ENCODE assay signal across 19 cellular contexts in genomic region chr12:48943221-48943620, GRCh38. TPM values are rescaled to one million over a fixed set of nuclear protein-coding genes. Genes with fewer than 3 reads are reported as not detected.
DNase-seq lines count a peak whose midpoint lies in the region; ATAC-seq, FAIRE-seq and TF ChIP-seq lines count a peak whose summit lies in the region.
"Had no signal": no experiment of that assay in that cellular context is flagged by ENCODE, and none has a peak within 500 bp of the region (broad histone marks: within the 10 kb centered on the region; RNA-seq: fewer than 3 reads in every experiment).

No MANE protein-coding gene starts in this region.

- no peak overlapping the region for H2AK5ac ChIP-seq in H1 (ENCODE audit: low read depth, low read length)

- H3K18ac ChIP-seq in H1 (ENCODE audit: extremely low read depth, low read length): no peak overlapping the region

- no peak for ATAC-seq in HG03432 (IDR thresholded peaks at IDR 0.05; ENCODE audit: unreplicated experiment)
- ATAC-seq: PC-3 had no signal

- H2BK5ac ChIP-seq in H1 (ENCODE audit: low read depth, low read length): no peak overlapping the region

- TF ChIP-seq RAD21 in H1 (IDR thresholded peaks at IDR 0.05 in 1 of 2, conservative IDR thresholded peaks at IDR 0.05 in 1 of 2; ENCODE audit: low read depth in 2 of 2, low read length in 2 of 2): no peak

- no peak overlapping the region for H2BK12ac ChIP-seq in H1 (ENCODE audit: low read depth, low read length)

- no peak for FAIRE-seq in H1 (lab: Jason Lieb, UNC)
- FAIRE-seq in GM19239 (lab: Jason Lieb, UNC): no peak
- FAIRE-seq: H54 had no signal

- no peak for TF ChIP-seq CTCF in RWPE1 (conservative IDR thresholded peaks at IDR 0.05; ENCODE audit: low read depth)
- TF ChIP-seq CTCF in H1 (IDR thresholded peaks at IDR 0.05; ENCODE audit: control extremely low read depth in 1 of 3, insufficient read depth in 1 of 3, low read depth in 1 of 3, low read length in 3 of 3): no peak

- DNase-seq in RWPE1 (ENCODE audit: low spot score): no peak
- DNase-seq in H1 (ENCODE audit: low read depth in 1 of 2, low spot score in 2 of 2): no peak
- peak; percentile 48 for DNase-seq in myocyte (ENCODE audit: low read depth)
- DNase-seq in GM19239 (ENCODE audit: insufficient read length, low spot score): no peak
- no peak for DNase-seq in NCI-H774 (lab: John Stamatoyannopoulos, UW)
- DNase-seq: COR-L47, HFFc6, KBM-7, NCI-H1436, NCI-H2029 treated with DMSO at 0.1 percent for 48 hours, NCI-H2171 treated with DMSO at 0.1 percent for 48 hours, NCI-H748 treated with DMSO at 0.1 percent for 48 hours, PC-3, SJCRH30 had no signal

- H3K4me3 ChIP-seq in H1 (ENCODE audit: extremely low read depth in 1 of 4, insufficient read depth in 2 of 4, low read depth in 3 of 4, low read length in 4 of 4): no peak overlapping the region
- H3K4me3 ChIP-seq: SJCRH30 had no signal

- no peak overlapping the region for H3K23ac ChIP-seq in H1 (ENCODE audit: insufficient read length)

- H3K79me2 ChIP-seq in H1 (ENCODE audit: control insufficient read depth in 1 of 2, insufficient read depth in 2 of 2, low read length in 2 of 2): peaks cover 0 to 66% of the 10 kb centered on the region in 2 experiments; a peak in 3 of 4 replicates

- no peak overlapping the region for H3K4ac ChIP-seq in H1 (replicated peaks; ENCODE audit: insufficient read length, low read depth, low read length)

- no peak overlapping the region for H2BK20ac ChIP-seq in H1 (ENCODE audit: low read length)

- no peak overlapping the region for H4K8ac ChIP-seq in H1 (ENCODE audit: extremely low read depth, insufficient read depth, low read length)

- TF ChIP-seq EP300 in H1 (IDR thresholded peaks at IDR 0.05; ENCODE audit: borderline replicate concordance in 1 of 2, low read depth in 2 of 2, low read length in 2 of 2): no peak

- no peaks in the 10 kb centered on the region for H3K9me3 ChIP-seq in H1 (ENCODE audit: insufficient read depth in 2 of 2, low read depth in 1 of 2, low read length in 1 of 2)
- H3K9me3 ChIP-seq: SJCRH30 had no signal

- no peak for TF ChIP-seq POLR2A in H1 (IDR thresholded peaks at IDR 0.05; ENCODE audit: control extremely low read depth in 1 of 2, low read depth in 2 of 2, low read length in 2 of 2)

- H4K5ac ChIP-seq in H1 (ENCODE audit: insufficient read length, low read depth, low read length): no peak overlapping the region

- H3K27ac ChIP-seq in RWPE1: peak overlapping the region; percentile 39
- H3K27ac ChIP-seq in H1 (ENCODE audit: low read depth, low read length): no peak overlapping the region
- H3K27ac ChIP-seq: C4-2B, SJCRH30 had no signal

- CTCF ChIA-PET in RWPE1 (lab: Yijun Ruan, JAX) (interaction anchor here (0.6 to 1.5 kb wide), 2 partner anchors 37 to 45 kb away, joined by 3 read pairs; no protein-coding TSS in a partner anchor), H1 (lab: Charles Lee; ENCODE audit: partially characterized antibody) (interaction anchor here (0.8 to 19.9 kb wide), 8 partner anchors 9 to 100 kb away, joined by 3 to 280 read pairs (median 6); partner anchors contain the start of genes FKBP11 and WNT1)

- POLR2A ChIA-PET in RWPE1 (lab: Yijun Ruan, JAX; ENCODE audit: low non-redundant PET): no interaction called here
- POLR2A ChIA-PET in H1 (lab: Charles Lee; ENCODE audit: partially characterized antibody): interaction anchor here (1.1 to 8.7 kb wide), 4 partner anchors 9 to 18 kb away, joined by 4 to 77 read pairs (median 4); partner anchors contain the start of genes ARF3 and FKBP11

- 90% methylated on average over 4 of the region's 4 CpGs; no CpG with 5 or more reads in 1 of the 2 experiments for WGBS in H1 (ENCODE audit: extremely low coverage in 1 of 2, insufficient coverage in 1 of 2, insufficient read length in 1 of 2, insufficient replicate concordance in 2 of 2, low coverage in 1 of 2, low lambda C conversion rate in 2 of 2, missing lambda C conversion rate in 1 of 2), 2 experiments

- no peaks in the 10 kb centered on the region for H3K27me3 ChIP-seq in H1 (replicated peaks in 1 of 4; ENCODE audit: control insufficient read depth in 3 of 4, extremely low read depth in 1 of 4, insufficient read depth in 3 of 4, low read length in 3 of 4)
- H3K27me3 ChIP-seq: SJCRH30 had no signal

- H3K4me1 ChIP-seq in H1 (replicated peaks in 1 of 4; ENCODE audit: control insufficient read depth in 3 of 4, insufficient read depth in 4 of 4, low read length in 3 of 4): no peaks in the 10 kb centered on the region; a peak in 1 of 7 replicates
- H3K4me1 ChIP-seq: SJCRH30 had no signal

- no peak overlapping the region; a peak in 1 of 7 replicates for H3K9ac ChIP-seq in H1 (replicated peaks in 1 of 4; ENCODE audit: extremely low read depth in 1 of 4, low read depth in 3 of 4, low read length in 3 of 4)

- H3K14ac ChIP-seq in H1 (ENCODE audit: insufficient read length): no peak overlapping the region

- H3K79me1 ChIP-seq in H1 (ENCODE audit: low read depth, low read length): peaks cover 3% of the 10 kb centered on the region

- no peak overlapping the region for H2BK15ac ChIP-seq in H1 (ENCODE audit: low read length)

- H3K36me3 ChIP-seq in H1 (ENCODE audit: control insufficient read depth in 2 of 4, insufficient read depth in 4 of 4, low read length in 3 of 4): peaks cover 18 to 32% (median 27%) of the 10 kb centered on the region in 4 experiments

- peaks cover 11 to 31% of the 10 kb centered on the region in 2 experiments for H4K20me1 ChIP-seq in H1 (replicated peaks in 1 of 2; ENCODE audit: control insufficient read depth in 1 of 2, insufficient read depth in 2 of 2, low read length in 2 of 2)

- H4K91ac ChIP-seq in H1 (replicated peaks; ENCODE audit: insufficient read length, low read length): no peak overlapping the region

- H3K23me2 ChIP-seq in H1 (ENCODE audit: low read depth, low read length): no peaks in the 10 kb centered on the region

- H3K56ac ChIP-seq in H1 (replicated peaks; ENCODE audit: insufficient read length, low read depth, low read length): peak overlapping the region; percentile 54

- no peak overlapping the region for H2BK120ac ChIP-seq in H1 (replicated peaks; ENCODE audit: low read depth, low read length)

- H3K4me2 ChIP-seq in H1 (ENCODE audit: insufficient read depth in 1 of 2, low read depth in 2 of 2, low read length in 2 of 2): no peak overlapping the region

- no peak overlapping the region for H2AFZ ChIP-seq in H1 (ENCODE audit: low read length)

RNA-seq across cellular contexts. Expression of gene ARF3, which starts 14.1 kb away (rescaled TPM):
- total RNA-seq in H1 (2021; fragmentation: NEBNext Ultra II Directional; extraction: Animal tissue kit (Norgen Biotek cat#: 25700)): 250 and 251 TPM in 2 replicates
- 231 and 262 TPM in 2 replicates for polyA plus RNA-seq in H1 (2011; rRNA removed)
- 269 TPM for polyA plus RNA-seq in H1 (2011; cell fraction: cytosol; rRNA removed)
- 156 TPM for polyA plus RNA-seq in H1 (2011; cell fraction: nucleus; rRNA removed)
- polyA plus RNA-seq in H1 (2012, experiment 1 of 2): 234 to 285 TPM (median 262 TPM) in 4 replicates
- polyA plus RNA-seq in H1 (2012, experiment 2 of 2): 231 TPM
- polyA plus RNA-seq in H1 (2013, experiment 1 of 2): 84.2 TPM
- 90.0 TPM for polyA plus RNA-seq in H1 (2013, experiment 2 of 2)
- polyA minus RNA-seq in H1 (2011; rRNA and poly(A)+ RNA removed): 191 and 260 TPM in 2 replicates
- polyA minus RNA-seq in H1 (2011; cell fraction: cytosol; rRNA and poly(A)+ RNA removed): 89.5 TPM
- 68.0 TPM for polyA minus RNA-seq in H1 (2011; cell fraction: nucleus; rRNA and poly(A)+ RNA removed)
- 47.6 and 54.1 TPM in 2 replicates for total RNA-seq in myocyte
- 129 TPM for polyA plus RNA-seq in myocyte (2012)

RNA-seq across cellular contexts. Expression of gene FKBP11, which starts 17.9 kb away (rescaled TPM):
- 65.1 and 75.6 TPM in 2 replicates for total RNA-seq in H1 (2021; fragmentation: NEBNext Ultra II Directional; extraction: Animal tissue kit (Norgen Biotek cat#: 25700))
- 45.7 and 53.9 TPM in 2 replicates for polyA plus RNA-seq in H1 (2011; rRNA removed)
- polyA plus RNA-seq in H1 (2011; cell fraction: cytosol; rRNA removed): 41.4 TPM
- polyA plus RNA-seq in H1 (2011; cell fraction: nucleus; rRNA removed): 74.7 TPM
- 69.5 to 77.3 TPM (median 76.2 TPM) in 4 replicates for polyA plus RNA-seq in H1 (2012, experiment 1 of 2)
- polyA plus RNA-seq in H1 (2012, experiment 2 of 2): 75.8 TPM
- 133 TPM for polyA plus RNA-seq in H1 (2013, experiment 1 of 2)
- 163 TPM for polyA plus RNA-seq in H1 (2013, experiment 2 of 2)
- polyA minus RNA-seq in H1 (2011; rRNA and poly(A)+ RNA removed): 31.9 and 35.7 TPM in 2 replicates
- polyA minus RNA-seq in H1 (2011; cell fraction: cytosol; rRNA and poly(A)+ RNA removed): 34.4 TPM
- 30.8 TPM for polyA minus RNA-seq in H1 (2011; cell fraction: nucleus; rRNA and poly(A)+ RNA removed)
- 4.3 and 8.0 TPM in 2 replicates for total RNA-seq in myocyte
- 40.5 TPM for polyA plus RNA-seq in myocyte (2012)

RNA-seq across cellular contexts. Expression of gene WNT10B, which starts 28.3 kb away (rescaled TPM):
- 0.25 and 0.26 TPM in 2 replicates for total RNA-seq in H1 (2021; fragmentation: NEBNext Ultra II Directional; extraction: Animal tissue kit (Norgen Biotek cat#: 25700))
- 1.8 and 1.9 TPM in 2 replicates for polyA plus RNA-seq in H1 (2011; rRNA removed)
- 1.5 TPM for polyA plus RNA-seq in H1 (2011; cell fraction: cytosol; rRNA removed)
- polyA plus RNA-seq in H1 (2011; cell fraction: nucleus; rRNA removed): 1.5 TPM
- 0.76 to 1.6 TPM (median 1.5 TPM) in 4 replicates for polyA plus RNA-seq in H1 (2012, experiment 1 of 2)
- 1.1 TPM for polyA plus RNA-seq in H1 (2012, experiment 2 of 2)
- 0.04 TPM for polyA plus RNA-seq in H1 (2013, experiment 1 of 2)
- polyA plus RNA-seq in H1 (2013, experiment 2 of 2): 0.06 TPM
- 0.16 and 0.54 TPM in 2 replicates for polyA minus RNA-seq in H1 (2011; rRNA and poly(A)+ RNA removed)
- 1.6 TPM for polyA minus RNA-seq in H1 (2011; cell fraction: cytosol; rRNA and poly(A)+ RNA removed)
- 0.30 TPM for polyA minus RNA-seq in H1 (2011; cell fraction: nucleus; rRNA and poly(A)+ RNA removed)
- total RNA-seq in myocyte: 0.83 and 1.4 TPM in 2 replicates
- 1.2 TPM for polyA plus RNA-seq in myocyte (2012)

RNA-seq across cellular contexts. Expression of gene WNT1, which starts 34.9 kb away (rescaled TPM):
- total RNA-seq in H1 (2021; fragmentation: NEBNext Ultra II Directional; extraction: Animal tissue kit (Norgen Biotek cat#: 25700)): not detected in 2 replicates
- not detected in 2 replicates for polyA plus RNA-seq in H1 (2011; rRNA removed)
- polyA plus RNA-seq in H1 (2011; cell fraction: cytosol; rRNA removed): not detected
- polyA plus RNA-seq in H1 (2011; cell fraction: nucleus; rRNA removed): not detected
- polyA plus RNA-seq in H1 (2012, experiment 1 of 2): not detected in 4 replicates
- polyA plus RNA-seq in H1 (2012, experiment 2 of 2): not detected
- not detected for polyA plus RNA-seq in H1 (2013, experiment 1 of 2)
- not detected for polyA plus RNA-seq in H1 (2013, experiment 2 of 2)
- not detected in 2 replicates for polyA minus RNA-seq in H1 (2011; rRNA and poly(A)+ RNA removed)
- polyA minus RNA-seq in H1 (2011; cell fraction: cytosol; rRNA and poly(A)+ RNA removed): not detected
- not detected for polyA minus RNA-seq in H1 (2011; cell fraction: nucleus; rRNA and poly(A)+ RNA removed)
- not detected in 2 replicates for total RNA-seq in myocyte
- polyA plus RNA-seq in myocyte (2012): not detected
- total RNA-seq: A673, HFFc6, NCI-H460, PC-3, SJCRH30 had no signal

RNA-seq across cellular contexts. Expression of gene DDN, which starts 56.0 kb away (rescaled TPM):
- total RNA-seq in H1 (2021; fragmentation: NEBNext Ultra II Directional; extraction: Animal tissue kit (Norgen Biotek cat#: 25700)): 0.21 and 0.30 TPM in 2 replicates
- 0.14 and 0.20 TPM in 2 replicates for polyA plus RNA-seq in H1 (2011; rRNA removed)
- polyA plus RNA-seq in H1 (2011; cell fraction: cytosol; rRNA removed): 0.23 TPM
- 0.26 TPM for polyA plus RNA-seq in H1 (2011; cell fraction: nucleus; rRNA removed)
- polyA plus RNA-seq in H1 (2012, experiment 1 of 2): 0.19 to 0.25 TPM (median 0.23 TPM) in 3 of 4 replicates, not detected in the other
- polyA plus RNA-seq in H1 (2012, experiment 2 of 2): 0.29 TPM
- polyA plus RNA-seq in H1 (2013, experiment 1 of 2): 0.08 TPM
- polyA plus RNA-seq in H1 (2013, experiment 2 of 2): 0.11 TPM
- polyA minus RNA-seq in H1 (2011; rRNA and poly(A)+ RNA removed): 0.05 and 0.09 TPM in 2 replicates
- not detected for polyA minus RNA-seq in H1 (2011; cell fraction: cytosol; rRNA and poly(A)+ RNA removed)
- 0.20 TPM for polyA minus RNA-seq in H1 (2011; cell fraction: nucleus; rRNA and poly(A)+ RNA removed)
- total RNA-seq in myocyte: 3.4 and 12.3 TPM in 2 replicates
- polyA plus RNA-seq in myocyte (2012): 1.1 TPM
